Comparison of ENCODE assay signal across 21 cellular contexts in genomic region chr12:65414526-65414925, GRCh38.
"Had no signal": no experiment of that assay in that cellular context is flagged by ENCODE, and none has a peak within 500 bp of the region (broad histone marks: within the 10 kb centered on the region; RNA-seq: fewer than 3 reads in every experiment).

No MANE protein-coding gene starts in this region.

- FAIRE-seq: keratinocyte, urothelium cell line had no signal

- H3K27ac ChIP-seq: heart left ventricle, neural progenitor cell, sigmoid colon, stomach, transverse colon had no signal

- H3K27me3 ChIP-seq: heart left ventricle, neural progenitor cell, sigmoid colon, stomach, transverse colon had no signal

- H3K4me3 ChIP-seq: heart left ventricle, neural progenitor cell, sigmoid colon, smooth muscle cell, stomach, transverse colon had no signal

- H3K9me3 ChIP-seq: heart left ventricle, sigmoid colon, transverse colon had no signal

- H3K36me3 ChIP-seq: neural progenitor cell, transverse colon had no signal

- ATAC-seq: activated CD8-positive, alpha-beta memory T cell treated with anti-CD3 and anti-CD28 coated beads, Interleukin-2, amount 10 ng/mL, durations not matched to agents 7 days and 5 days; heart left ventricle; left colon; T-helper 17 cell had no signal

- H3K4me1 ChIP-seq: neural progenitor cell had no signal

- H3K9ac ChIP-seq: neural progenitor cell had no signal

- DNase-seq: activated CD4-positive, alpha-beta memory T cell treated with anti-CD3 and anti-CD28 coated beads, Interleukin-2, amount 10 ng/mL, durations not matched to agents 7 days and 5 days; activated CD4-positive, alpha-beta T cell treated with anti-CD3 and anti-CD28 coated beads for 4 hours; activated CD4-positive, CD25-positive, alpha-beta regulatory T cell; activated CD8-positive, alpha-beta memory T cell treated with anti-CD3 and anti-CD28 coated beads, Interleukin-2, amount 10 ng/mL, durations not matched to agents 7 days and 5 days; activated effector memory CD4-positive, alpha-beta T cell treated with anti-CD3 and anti-CD28 coated beads, Interleukin-2, amount 50 U/mL, for 16 hours; activated naive CD4-positive, alpha-beta T cell treated with anti-CD3 and anti-CD28 coated beads, Interleukin-2, amount 10 ng/mL, durations not matched to agents 7 days and 5 days; activated T-cell treated with anti-CD3 and anti-CD28 coated beads for 4 hours; effector CD8-positive, alpha-beta T cell; heart left ventricle; left colon; naive B cell; retina; sigmoid colon; stimulated activated CD4-positive, alpha-beta T cell treated with anti-CD3 and anti-CD28 coated beads, Interleukin-15, amount 100 ng/mL, for 24 hours; stomach; T-helper 17 cell; transverse colon had no signal

- H3K4me2 ChIP-seq: neural progenitor cell, smooth muscle cell had no signal
